Comparison of ENCODE assay signal across 8 cellular contexts in the genomic region with DNA sequence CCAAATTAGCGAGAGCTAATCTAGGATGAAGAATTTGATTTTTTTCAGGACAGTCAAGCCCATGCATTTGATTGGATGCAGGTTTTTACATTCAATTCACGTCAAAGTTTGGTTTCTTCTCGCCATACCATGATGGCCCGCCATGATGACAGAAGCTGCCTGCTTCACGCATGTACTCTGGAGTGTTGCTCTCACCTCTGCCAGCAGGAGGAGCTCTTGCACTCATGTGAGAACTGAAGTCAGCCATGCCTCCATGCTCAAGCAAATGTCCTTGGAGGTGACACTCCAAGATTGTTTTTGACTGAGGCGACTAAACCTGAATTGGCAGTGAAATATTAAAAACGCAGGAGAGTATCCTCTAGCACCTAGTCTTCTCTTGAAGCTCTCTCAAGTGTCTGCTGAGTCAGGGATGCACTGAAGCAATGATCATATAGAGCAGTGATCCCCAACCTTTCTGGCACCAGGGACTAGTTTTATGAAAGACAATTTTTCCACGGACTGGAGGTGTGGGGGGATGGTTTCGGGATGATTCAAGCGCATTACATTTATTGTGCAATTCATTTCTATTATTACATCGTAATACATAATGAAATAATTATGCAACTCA.
DNase-seq lines count a peak whose midpoint lies in the region; ATAC-seq, FAIRE-seq and TF ChIP-seq lines count a peak whose summit lies in the region.

No MANE protein-coding gene starts in this region.

- no peak for TF ChIP-seq EP300 in A549 (IDR thresholded peaks at IDR 0.05)

- H3K36me3 Mint-ChIP-seq in endothelial cell (ENCODE audit: low read depth, unreplicated experiment): no peaks in the 10 kb centered on the region
- H3K36me3 Mint-ChIP-seq in naive thymus-derived CD4-positive, alpha-beta T cell: no peaks in the 10 kb centered on the region

- ATAC-seq in A549 (peak; percentile 92 to 99), HG02759 (IDR thresholded peaks at IDR 0.05; ENCODE audit: unreplicated experiment) (peak; percentile 100)
- ATAC-seq in naive thymus-derived CD4-positive, alpha-beta T cell: peak; percentile 54

- TF ChIP-seq CTCF in A549 (IDR thresholded peaks at IDR 0.05) (peak; percentile 79), GM13976 (IDR thresholded peaks at IDR 0.05; ENCODE audit: borderline replicate concordance, control extremely low read depth, extremely low read depth, insufficient read depth, missing control alignments) (peak; percentile 92), NB4 (IDR thresholded peaks at IDR 0.05; ENCODE audit: low read depth, low read length) (peak; percentile 85), endothelial cell (IDR thresholded peaks at IDR 0.05; ENCODE audit: unreplicated experiment) (peak; percentile 73)

- no peak overlapping the region for H3K27ac Mint-ChIP-seq in endothelial cell (ENCODE audit: unreplicated experiment)
- H3K27ac Mint-ChIP-seq in naive thymus-derived CD4-positive, alpha-beta T cell: no peak overlapping the region

- no peaks in the 10 kb centered on the region for H3K4me1 ChIP-seq in A549
- H3K4me1 ChIP-seq in naive thymus-derived CD4-positive, alpha-beta T cell (ENCODE audit: control insufficient read depth in 2 of 2, insufficient read depth in 2 of 2, low read length in 2 of 2): no peaks in the 10 kb centered on the region

- H3K27me3 Mint-ChIP-seq in endothelial cell (ENCODE audit: unreplicated experiment): no peaks in the 10 kb centered on the region
- H3K27me3 Mint-ChIP-seq in naive thymus-derived CD4-positive, alpha-beta T cell: peaks cover 2 to 23% (median 12%) of the 10 kb centered on the region in 5 donors

- WGBS in A549 (ENCODE audit: missing lambda C conversion rate): 34% methylated on average over 11 of the region's 11 CpGs

- no peak overlapping the region for H3K27ac ChIP-seq in A549
- no peak overlapping the region for H3K27ac ChIP-seq in naive thymus-derived CD4-positive, alpha-beta T cell (ENCODE audit: low read depth, low read length)

- no peak overlapping the region for H3K4me3 Mint-ChIP-seq in endothelial cell (ENCODE audit: unreplicated experiment)
- H3K4me3 Mint-ChIP-seq in naive thymus-derived CD4-positive, alpha-beta T cell: no peak overlapping the region

- no peak overlapping the region for H3K4me3 ChIP-seq in A549
- H3K4me3 ChIP-seq in NB4 (ENCODE audit: low read depth, low read length): no peak overlapping the region
- no peak overlapping the region for H3K4me3 ChIP-seq in naive thymus-derived CD4-positive, alpha-beta T cell (ENCODE audit: low read length)

- peak; percentile 56 to 90 for DNase-seq in A549 (ENCODE audit: low read depth in 1 of 2, low spot score in 1 of 2)
- DNase-seq in GM13976 (ENCODE audit: low spot score): peak; percentile 74
- peak; percentile 79 for DNase-seq in NB4 (ENCODE audit: low read depth)
- peak; percentile 47 to 63 for DNase-seq in activated CD4-positive, alpha-beta T cell treated with anti-CD3 and anti-CD28 coated beads for 24 hours (ENCODE audit: low read depth in 2 of 2)
- DNase-seq in endothelial cell (ENCODE audit: low spot score): peak; percentile 76
- peak in 8 of 9 donors; percentile 12 to 40 (median 24) for DNase-seq in naive thymus-derived CD4-positive, alpha-beta T cell
- DNase-seq in ureter (ENCODE audit: low spot score): peak; percentile 48

- no peaks in the 10 kb centered on the region for H3K36me3 ChIP-seq in naive thymus-derived CD4-positive, alpha-beta T cell (ENCODE audit: control insufficient read depth in 2 of 3, insufficient read depth in 3 of 3, low read length in 3 of 3)

- no peaks in the 10 kb centered on the region for H3K27me3 ChIP-seq in naive thymus-derived CD4-positive, alpha-beta T cell (ENCODE audit: control insufficient read depth in 2 of 2, insufficient read depth in 2 of 2, low read length in 2 of 2)

- CTCF ChIA-PET in A549 (lab: Yijun Ruan, JAX): interaction anchor here (0.6 to 3.0 kb wide), 53 partner anchors 9 to 1540 kb away, joined by 3 to 36 read pairs (median 4); no protein-coding TSS in a partner anchor
- CTCF ChIA-PET in naive thymus-derived CD4-positive, alpha-beta T cell (lab: Charles Lee): interaction anchor here (0.8 to 0.9 kb wide), 2 partner anchors 14 to 1533 kb away, joined by 3 to 4 read pairs; no protein-coding TSS in a partner anchor

- intact Hi-C loops in naive thymus-derived CD4-positive, alpha-beta T cell (cut with micrococcal nuclease): no loop called here

- in situ Hi-C loops in GM13976 (cut with MboI; ENCODE audit: low sequenced_read_pairs, unreplicated experiment): loop anchor here (10.0 kb wide), 1 partner anchor 234 kb away; no protein-coding TSS in a partner anchor

- no peaks in the 10 kb centered on the region for H3K9me3 ChIP-seq in A549
- no peaks in the 10 kb centered on the region for H3K9me3 ChIP-seq in naive thymus-derived CD4-positive, alpha-beta T cell (ENCODE audit: control insufficient read depth in 2 of 3, low read length in 3 of 3)

- no peaks in the 10 kb centered on the region for H3K9me3 Mint-ChIP-seq in endothelial cell (ENCODE audit: unreplicated experiment)
- peaks cover 0 to 2% (median 0%) of the 10 kb centered on the region in 11 donors for H3K9me3 Mint-ChIP-seq in naive thymus-derived CD4-positive, alpha-beta T cell

- peak; percentile 82 for FAIRE-seq in A549 (lab: Jason Lieb, UNC)

- peak; percentile 88 to 96 for TF ChIP-seq RAD21 in A549 (conservative IDR thresholded peaks at IDR 0.05 in 1 of 2, IDR thresholded peaks at IDR 0.05 in 1 of 2)

- TF ChIP-seq POLR2A in A549 (IDR thresholded peaks at IDR 0.05; ENCODE audit: low read length): no peak
- no peak for TF ChIP-seq POLR2A in NB4 (IDR thresholded peaks at IDR 0.05; ENCODE audit: extremely low read depth, insufficient read length)

- peak overlapping the region; percentile 37; the same call in 2 of the 3 replicates for H3K4me2 ChIP-seq in A549

- no peaks in the 10 kb centered on the region for H3K4me1 Mint-ChIP-seq in endothelial cell (ENCODE audit: unreplicated experiment)
- H3K4me1 Mint-ChIP-seq in naive thymus-derived CD4-positive, alpha-beta T cell: peaks cover 0 to 3% (median 0%) of the 10 kb centered on the region in 7 donors

- POLR2A ChIA-PET in A549 (lab: Yijun Ruan, JAX): no interaction called here
- POLR2A ChIA-PET in naive thymus-derived CD4-positive, alpha-beta T cell (lab: Charles Lee): no interaction called here

TF ChIP-seq in A549, 52 proteins besides CTCF, POLR2A, EP300 and RAD21:
- TF ChIP-seq SMC3 (IDR thresholded peaks at IDR 0.05): peak; percentile 91
- no peak for TF ChIP-seq FOXS1 (CRISPR knock-in tag; IDR thresholded peaks at IDR 0.05)
- no peak for TF ChIP-seq GATA3 (IDR thresholded peaks at IDR 0.05; ENCODE audit: borderline replicate concordance)
- peak in 1 of 2 experiments; percentile 6; a peak in 1 of 4 replicates for TF ChIP-seq CEBPB (IDR thresholded peaks at IDR 0.05)

Comparison
In these comparisons a context has a peak if more than half of its experiments do, and no peak if none do; other contexts are left out.
1. DNase-seq: peak in every context shown above with its lines; median percentile 79 in NB4; 76 in endothelial cell; 74 in GM13976; 73 in A549; 55 in activated CD4-positive, alpha-beta T cell treated with anti-CD3 and anti-CD28 coated beads for 24 hours; 48 in ureter; 24 in naive thymus-derived CD4-positive, alpha-beta T cell.